Comparison of ENCODE assay signal across 8 cellular contexts in genomic region chr5:77491783-77492652, GRCh38.
A peak's percentile ranks its signal among the peaks of the same experiment; 100 is the strongest.
DNase-seq lines count a peak whose midpoint lies in the region; ATAC-seq lines count a peak whose summit lies in the region.

Gene WDR41, minus strand, starts transcription at chr5:77492316. Its CDS starts 96 bp downstream, at chr5:77492220.

- DNase-seq in COLO829 (ENCODE audit: low spot score): peak; percentile 69
- peak; percentile 71 for DNase-seq in HS-27A (ENCODE audit: low read depth)
- peak; percentile 92 for DNase-seq in NK-92 treated with Interleukin-12 subunit alpha and Interleukin-12 subunit beta, amount 100 ng/mL, for 24 hours (lab: John Stamatoyannopoulos, UW)
- DNase-seq in activated CD8-positive, alpha-beta memory T cell treated with anti-CD3 and anti-CD28 coated beads for 24 hours: peak; percentile 94
- peak; percentile 56 to 69 (median 63) for DNase-seq in effector memory CD4-positive, alpha-beta T cell
- DNase-seq in medulla oblongata (ENCODE audit: extremely low spot score): peak; percentile 87
- peak; percentile 72 for DNase-seq in stimulated activated CD8-positive, alpha-beta memory T cell treated with anti-CD3 and anti-CD28 coated beads, Interleukin-12 subunit alpha, Interleukin-12 subunit beta, amount 100 ng/mL, for 1 hour (ENCODE audit: low read depth)

- peak within 1 kb of the TSS; percentile 69 for H3K27ac ChIP-seq in effector memory CD4-positive, alpha-beta T cell (ENCODE audit: insufficient read depth, low read length, poor library complexity, severe bottlenecking)

- H3K9me3 ChIP-seq in effector memory CD4-positive, alpha-beta T cell (ENCODE audit: control insufficient read depth, low read length): no peaks in the 10 kb centered on the region

- ATAC-seq in GM19467 (IDR thresholded peaks at IDR 0.05; ENCODE audit: unreplicated experiment): peak; percentile 83

- H3K4me1 ChIP-seq in effector memory CD4-positive, alpha-beta T cell (ENCODE audit: control insufficient read depth, insufficient read depth, low read length, poor library complexity, severe bottlenecking): no peaks in the 10 kb centered on the region

- no peaks in the 10 kb centered on the region for H3K36me3 ChIP-seq in effector memory CD4-positive, alpha-beta T cell (ENCODE audit: control insufficient read depth, insufficient read depth, low read length)

- H3K27me3 ChIP-seq in effector memory CD4-positive, alpha-beta T cell (replicated peaks; ENCODE audit: control insufficient read depth, insufficient read depth, low read length, poor library complexity, severe bottlenecking): peaks cover 6% of the 10 kb centered on the region

- peak within 1 kb of the TSS; percentile 97 for H3K4me3 ChIP-seq in effector memory CD4-positive, alpha-beta T cell (ENCODE audit: insufficient read depth, low read depth, low read length, poor library complexity, severe bottlenecking)

Comparison
In these comparisons a context has a peak if more than half of its experiments do, and no peak if none do; other contexts are left out.
1. Peak in every context shown above with its lines: DNase-seq, ATAC-seq, H3K4me3 ChIP-seq and H3K27ac ChIP-seq.